Comparison of ENCODE assay signal across 18 cellular contexts in the genomic region with DNA sequence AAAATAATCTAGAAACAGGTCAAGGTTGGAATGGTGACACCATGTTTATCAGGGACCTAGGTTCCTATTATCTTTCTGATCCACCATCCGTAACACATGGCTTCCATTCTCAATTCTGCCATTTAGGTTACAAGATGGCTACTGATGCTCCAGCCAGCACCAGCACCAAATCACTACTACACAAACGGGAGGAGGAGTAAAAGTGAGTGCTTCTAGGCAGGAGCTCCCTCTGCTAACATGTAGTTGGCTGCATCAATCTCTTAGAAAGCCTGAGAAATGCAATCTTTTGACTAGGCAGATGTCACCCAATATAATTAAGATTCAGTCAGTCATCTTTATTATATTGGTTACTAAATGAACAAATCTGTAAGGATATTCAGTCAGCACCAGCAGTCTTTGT.
A peak's percentile ranks its signal among the peaks of the same experiment; 100 is the strongest.
DNase-seq lines count a peak whose midpoint lies in the region; ATAC-seq and TF ChIP-seq lines count a peak whose summit lies in the region.
"Had no signal": no experiment of that assay in that cellular context is flagged by ENCODE, and none has a peak within 500 bp of the region (broad histone marks: within the 10 kb centered on the region; RNA-seq: fewer than 3 reads in every experiment).

No MANE protein-coding gene starts in this region.

- TF ChIP-seq CTCF in colonic mucosa (IDR thresholded peaks at IDR 0.05) = no peak

- H3K4me1 Mint-ChIP-seq in activated naive CD4-positive, alpha-beta T cell treated with anti-CD3 and anti-CD28 coated beads, Interleukin-2, amount 10 ng/mL, durations not matched to agents 7 days and 5 days = peaks cover 71% of the 10 kb centered on the region
- H3K4me1 Mint-ChIP-seq in T-helper 1 cell treated with Interleukin-12 subunit alpha and Interleukin-12 subunit beta and Interleukin-4 antibody, amounts not matched to agents 30 μg/mL and 1 μg/mL, for 36 hours (ENCODE audit: low read depth) = peaks cover 70% of the 10 kb centered on the region
- peaks cover 55% of the 10 kb centered on the region for H3K4me1 Mint-ChIP-seq in stimulated activated effector memory CD8-positive, alpha-beta T cell treated with anti-CD3 and anti-CD28 coated beads, Interleukin-12 subunit alpha, Interleukin-12 subunit beta, amount 100 ng/mL, for 72 hours

- no peaks in the 10 kb centered on the region for H3K9me3 ChIP-seq in colonic mucosa
- H3K9me3 ChIP-seq: suprapubic skin had no signal

- H3K4me1 ChIP-seq in colonic mucosa = no peaks in the 10 kb centered on the region

- CTCF ChIA-PET in activated naive CD4-positive, alpha-beta T cell treated with anti-CD3 and anti-CD28 coated beads, Interleukin-2, amount 10 ng/mL, durations not matched to agents 7 days and 5 days (lab: Charles Lee) = interaction anchor here (1.1 to 6.7 kb wide), 4 partner anchors 25 to 76 kb away, joined by 4 to 30 read pairs (median 8); no protein-coding TSS in a partner anchor

- H3K36me3 ChIP-seq in colonic mucosa = no peaks in the 10 kb centered on the region
- H3K36me3 ChIP-seq: suprapubic skin had no signal

- H3K27me3 ChIP-seq in colonic mucosa = no peaks in the 10 kb centered on the region
- H3K27me3 ChIP-seq: dorsolateral prefrontal cortex, foreskin keratinocyte, suprapubic skin had no signal

- H3K27ac Mint-ChIP-seq in activated naive CD4-positive, alpha-beta T cell treated with anti-CD3 and anti-CD28 coated beads, Interleukin-2, amount 10 ng/mL, durations not matched to agents 7 days and 5 days = peak overlapping the region; percentile 88
- peak overlapping the region; percentile 91 for H3K27ac Mint-ChIP-seq in T-helper 1 cell treated with Interleukin-12 subunit alpha and Interleukin-12 subunit beta and Interleukin-4 antibody, amounts not matched to agents 30 μg/mL and 1 μg/mL, for 36 hours
- peak overlapping the region; percentile 91 for H3K27ac Mint-ChIP-seq in stimulated activated effector memory CD8-positive, alpha-beta T cell treated with anti-CD3 and anti-CD28 coated beads, Interleukin-12 subunit alpha, Interleukin-12 subunit beta, amount 100 ng/mL, for 72 hours

- peaks cover 7% of the 10 kb centered on the region for H3K9me3 Mint-ChIP-seq in activated naive CD4-positive, alpha-beta T cell treated with anti-CD3 and anti-CD28 coated beads, Interleukin-2, amount 10 ng/mL, durations not matched to agents 7 days and 5 days
- H3K9me3 Mint-ChIP-seq in T-helper 1 cell treated with Interleukin-12 subunit alpha and Interleukin-12 subunit beta and Interleukin-4 antibody, amounts not matched to agents 30 μg/mL and 1 μg/mL, for 36 hours = peaks cover 6% of the 10 kb centered on the region
- no peaks in the 10 kb centered on the region for H3K9me3 Mint-ChIP-seq in stimulated activated effector memory CD8-positive, alpha-beta T cell treated with anti-CD3 and anti-CD28 coated beads, Interleukin-12 subunit alpha, Interleukin-12 subunit beta, amount 100 ng/mL, for 72 hours

- H3K27me3 Mint-ChIP-seq in activated naive CD4-positive, alpha-beta T cell treated with anti-CD3 and anti-CD28 coated beads, Interleukin-2, amount 10 ng/mL, durations not matched to agents 7 days and 5 days = peaks cover 3% of the 10 kb centered on the region
- no peaks in the 10 kb centered on the region for H3K27me3 Mint-ChIP-seq in T-helper 1 cell treated with Interleukin-12 subunit alpha and Interleukin-12 subunit beta and Interleukin-4 antibody, amounts not matched to agents 30 μg/mL and 1 μg/mL, for 36 hours (ENCODE audit: low read depth)

- H3K36me3 Mint-ChIP-seq in activated naive CD4-positive, alpha-beta T cell treated with anti-CD3 and anti-CD28 coated beads, Interleukin-2, amount 10 ng/mL, durations not matched to agents 7 days and 5 days = peaks cover 19% of the 10 kb centered on the region
- H3K36me3 Mint-ChIP-seq in T-helper 1 cell treated with Interleukin-12 subunit alpha and Interleukin-12 subunit beta and Interleukin-4 antibody, amounts not matched to agents 30 μg/mL and 1 μg/mL, for 36 hours (ENCODE audit: low read depth) = peaks cover 12% of the 10 kb centered on the region
- no peaks in the 10 kb centered on the region for H3K36me3 Mint-ChIP-seq in stimulated activated effector memory CD8-positive, alpha-beta T cell treated with anti-CD3 and anti-CD28 coated beads, Interleukin-12 subunit alpha, Interleukin-12 subunit beta, amount 100 ng/mL, for 72 hours

- intact Hi-C loops in colonic mucosa (cut with DNase I) = no loop called here

- H3K4me3 Mint-ChIP-seq in activated naive CD4-positive, alpha-beta T cell treated with anti-CD3 and anti-CD28 coated beads, Interleukin-2, amount 10 ng/mL, durations not matched to agents 7 days and 5 days = no peak overlapping the region
- H3K4me3 Mint-ChIP-seq in T-helper 1 cell treated with Interleukin-12 subunit alpha and Interleukin-12 subunit beta and Interleukin-4 antibody, amounts not matched to agents 30 μg/mL and 1 μg/mL, for 36 hours = peak overlapping the region; percentile 50
- peak overlapping the region; percentile 65 for H3K4me3 Mint-ChIP-seq in stimulated activated effector memory CD8-positive, alpha-beta T cell treated with anti-CD3 and anti-CD28 coated beads, Interleukin-12 subunit alpha, Interleukin-12 subunit beta, amount 100 ng/mL, for 72 hours

- no peak overlapping the region for H3K4me3 ChIP-seq in colonic mucosa
- H3K4me3 ChIP-seq: dorsolateral prefrontal cortex, suprapubic skin had no signal

- ATAC-seq in stimulated activated effector memory CD8-positive, alpha-beta T cell treated with anti-CD3 and anti-CD28 coated beads, Interleukin-12 subunit alpha, Interleukin-12 subunit beta, amount 100 ng/mL, for 72 hours = peak; percentile 42
- ATAC-seq in HG02623 (IDR thresholded peaks at IDR 0.05; ENCODE audit: unreplicated experiment) = no peak

- H3K27ac ChIP-seq in colonic mucosa = peak overlapping the region; percentile 31
- H3K27ac ChIP-seq: dorsolateral prefrontal cortex, suprapubic skin had no signal

- H3K9ac ChIP-seq in colonic mucosa (ENCODE audit: low read depth in 2 of 2, low read length in 2 of 2) = no peak overlapping the region

- DNase-seq in activated naive CD4-positive, alpha-beta T cell treated with anti-CD3 and anti-CD28 coated beads, Interleukin-2, amount 10 ng/mL, durations not matched to agents 7 days and 5 days = no peak
- DNase-seq in activated naive CD4-positive, alpha-beta T cell treated with Interleukin-2 at 50 U/mL for 16 hours = no peak
- no peak for DNase-seq in colonic mucosa
- peak in 1 of 2 donors; percentile 53 for DNase-seq in stimulated activated effector memory CD8-positive, alpha-beta T cell treated with anti-CD3 and anti-CD28 coated beads, Interleukin-12 subunit alpha, Interleukin-12 subunit beta, amount 100 ng/mL, for 72 hours (ENCODE audit: low spot score in 2 of 2)
- no peak for DNase-seq in NCI-H1436 treated with DMSO at 0.1 percent for 48 hours (lab: John Stamatoyannopoulos, UW)
- no peak for DNase-seq in NCI-H1694 (lab: John Stamatoyannopoulos, UW)
- DNase-seq: C1 segment of cervical spinal cord, caudate nucleus, dorsolateral prefrontal cortex, erythroblast, hippocampal formation, NCI-H187, NCI-H748 treated with DMSO at 0.1 percent for 48 hours, OCI-M1 had no signal
